8 cellular contexts compared by ENCODE assay signal in genomic region chr21:41425954-41426655, GRCh38. TPM values are rescaled to one million over a fixed set of nuclear protein-coding genes. Genes with fewer than 3 reads are reported as not detected.
DNase-seq lines count a peak whose midpoint lies in the region; ATAC-seq and TF ChIP-seq lines count a peak whose summit lies in the region.

Gene MX1 (plus strand): TSS chr21:41426239. CDS start chr21:41432071, 5,832 bp downstream.

- dilution Hi-C loops in mammary epithelial cell (cut with HindIII; ENCODE audit: low sequenced_read_pairs): loop anchor here (5.0 kb wide), 1 partner anchor 66 kb away; no protein-coding TSS in a partner anchor

- no peak within 1 kb of the TSS for H3K27ac ChIP-seq in mammary epithelial cell (ENCODE audit: insufficient read depth, low read depth, low read length)

- TF ChIP-seq CTCF in WI38 (IDR thresholded peaks at IDR 0.05; ENCODE audit: low read depth, low read length) (no peak), mammary epithelial cell (conservative IDR thresholded peaks at IDR 0.05 in 1 of 2, IDR thresholded peaks at IDR 0.05 in 1 of 2; ENCODE audit: extremely low read depth in 1 of 2, insufficient read depth in 1 of 2, low read depth in 1 of 2, low read length in 2 of 2) (no peak), kidney epithelial cell (IDR thresholded peaks at IDR 0.05; ENCODE audit: insufficient read depth, low read length, poor library complexity, severe bottlenecking) (no peak)

- CTCF ChIA-PET in mammary epithelial cell (lab: Charles Lee; ENCODE audit: low non-redundant PET): no interaction called here

- H4K20me1 ChIP-seq in mammary epithelial cell (ENCODE audit: insufficient read depth, low read length): no peaks in the 10 kb centered on the region

- TF ChIP-seq POLR2A in GM19193 (IDR thresholded peaks at IDR 0.05; ENCODE audit: extremely low read depth, insufficient read depth, insufficient read length): peak; percentile 99

- intact Hi-C loops in mammary epithelial cell (cut with micrococcal nuclease): no loop called here

- peak within 1 kb of the TSS; percentile 57 for H3K4me3 ChIP-seq in WI38 (ENCODE audit: low read depth, low read length)
- H3K4me3 ChIP-seq in mammary epithelial cell (replicated peaks in 1 of 3; ENCODE audit: insufficient read depth in 1 of 3, low read depth in 2 of 3, low read length in 3 of 3): peak within 1 kb of the TSS; percentile 60 to 64 (median 62)
- peak within 1 kb of the TSS; percentile 54 for H3K4me3 ChIP-seq in kidney epithelial cell (ENCODE audit: low read depth, low read length)

- H2AFZ ChIP-seq in mammary epithelial cell (ENCODE audit: low read depth, low read length): peak within 1 kb of the TSS; percentile 90

- no peaks in the 10 kb centered on the region for H3K36me3 ChIP-seq in mammary epithelial cell (ENCODE audit: insufficient read depth, low read length)
- no peaks in the 10 kb centered on the region for H3K36me3 ChIP-seq in kidney epithelial cell (ENCODE audit: control insufficient read depth, insufficient read depth, low read length)

- 4% methylated on average over 34 of the region's 62 CpGs for WGBS in mammary epithelial cell (ENCODE audit: low coverage, missing lambda C conversion rate)

- in situ Hi-C loops in mammary epithelial cell (cut with MboI; ENCODE audit: low sequenced_read_pairs in 2 of 2): loop anchor here in 1 of 2 donors (25.0 kb wide), 1 partner anchor 289 kb away; no protein-coding TSS in a partner anchor

- no peak within 1 kb of the TSS for H3K9ac ChIP-seq in mammary epithelial cell (ENCODE audit: insufficient read depth, low read length)

- peak; percentile 57 for DNase-seq in AG08396 (ENCODE audit: low spot score)
- DNase-seq in mammary epithelial cell: peak; percentile 31
- no peak for DNase-seq in kidney epithelial cell (ENCODE audit: low read depth)
- peak; percentile 76 to 78 for DNase-seq in stimulated activated CD4-positive, alpha-beta T cell treated with anti-CD3 and anti-CD28 coated beads, Interleukin-15, amount 100 ng/mL, for 1 hour (ENCODE audit: low read depth in 1 of 2, low spot score in 1 of 2)
- no peak for DNase-seq in NCI-H1930 (lab: John Stamatoyannopoulos, UW)

- H3K4me2 ChIP-seq in mammary epithelial cell (ENCODE audit: insufficient read depth, low read depth, low read length): peak within 1 kb of the TSS; percentile 98

- H3K4me1 ChIP-seq in mammary epithelial cell (ENCODE audit: insufficient read depth, low read length): peaks cover 6% of the 10 kb centered on the region

- H3K27me3 ChIP-seq in mammary epithelial cell (ENCODE audit: insufficient read depth, low read length) (no peaks in the 10 kb centered on the region), kidney epithelial cell (ENCODE audit: control insufficient read depth, insufficient read depth, low read length) (peaks cover 7% of the 10 kb centered on the region)

- no peaks in the 10 kb centered on the region for H3K79me2 ChIP-seq in mammary epithelial cell (ENCODE audit: insufficient read depth, low read length)

- no peaks in the 10 kb centered on the region for H3K9me3 ChIP-seq in mammary epithelial cell (replicated peaks; ENCODE audit: insufficient read depth, low read length)

- BruUV-seq in mammary epithelial cell (replicated peaks; lab: Mats Ljungman, UMichigan): no TSS peak

- ATAC-seq in HG03457 (IDR thresholded peaks at IDR 0.05; ENCODE audit: unreplicated experiment): peak; percentile 70

RNA-seq across cellular contexts. Expression of gene MX1, which starts in this region (rescaled TPM):
- total RNA-seq in mammary epithelial cell (10 to 100 TPM in 1 of 2 donors, 1 to 10 TPM in 1; 5.3 to 10.8 TPM), kidney epithelial cell (40.8 and 48.7 TPM in 2 replicates)
- polyA plus RNA-seq in mammary epithelial cell: 1.1 TPM
- 4.4 TPM for polyA minus RNA-seq in mammary epithelial cell

Comparison
In these comparisons a context has a peak if more than half of its experiments do, and no peak if none do; other contexts are left out.
1. DNase-seq: peak in AG08396 (single experiment), mammary epithelial cell (single experiment) and stimulated activated CD4-positive, alpha-beta T cell treated with anti-CD3 and anti-CD28 coated beads, Interleukin-15, amount 100 ng/mL, for 1 hour (2 of 2); none in kidney epithelial cell (single experiment) and NCI-H1930 (0 of 2).
2. Peak in every context shown above with its lines, with median percentiles within 50 percentile points of each other: H3K4me3 ChIP-seq.